In genomic region chr3:158841387-158841786, GRCh38 we compare ENCODE assay signal across 20 cellular contexts. TPM values are rescaled to one million over a fixed set of nuclear protein-coding genes. Genes with fewer than 3 reads are reported as not detected.
A peak's percentile ranks its signal among the peaks of the same experiment; 100 is the strongest.
DNase-seq lines count a peak whose midpoint lies in the region; ATAC-seq, FAIRE-seq and TF ChIP-seq lines count a peak whose summit lies in the region.
"Had no signal": no experiment of that assay in that cellular context is flagged by ENCODE, and none has a peak within 500 bp of the region (broad histone marks: within the 10 kb centered on the region; RNA-seq: fewer than 3 reads in every experiment).

No MANE protein-coding gene starts in this region.

- no peaks in the 10 kb centered on the region for H3K9me3 Mint-ChIP-seq in stimulated activated naive CD8-positive, alpha-beta T cell treated with anti-CD3 and anti-CD28 coated beads, Interleukin-15, amount 100 ng/mL, for 72 hours
- H3K9me3 Mint-ChIP-seq in CD14-positive monocyte, result no peaks in the 10 kb centered on the region
- H3K9me3 Mint-ChIP-seq: CD4-positive, CD25-positive, alpha-beta regulatory T cell; CD8-positive, alpha-beta T cell had no signal

- no peak for TF ChIP-seq CTCF in CD14-positive monocyte (IDR thresholded peaks at IDR 0.05)

- H3K23ac ChIP-seq in mesenchymal stem cell (ENCODE audit: low read length in 2 of 2), result no peak overlapping the region
- H3K23ac ChIP-seq in neuronal stem cell (ENCODE audit: low read depth, low read length, poor library complexity), result peak overlapping the region; percentile 43

- intact Hi-C loops in CD14-positive monocyte (cut with micrococcal nuclease), result no loop called here

- H3K27ac Mint-ChIP-seq in stimulated activated naive CD8-positive, alpha-beta T cell treated with anti-CD3 and anti-CD28 coated beads, Interleukin-15, amount 100 ng/mL, for 72 hours, result no peak overlapping the region
- peak overlapping the region in 3 of 7 donors; percentile 14 to 69 (median 52) for H3K27ac Mint-ChIP-seq in CD14-positive monocyte
- H3K27ac Mint-ChIP-seq: CD4-positive, CD25-positive, alpha-beta regulatory T cell; CD8-positive, alpha-beta T cell had no signal

- H3K4me1 ChIP-seq in mesenchymal stem cell (ENCODE audit: control insufficient read depth, insufficient read depth, low read depth, low read length) (no peaks in the 10 kb centered on the region), neuronal stem cell (ENCODE audit: control insufficient read depth in 2 of 2, insufficient read depth in 1 of 2, low read depth in 1 of 2, low read length in 2 of 2) (peaks cover 0 to 2% of the 10 kb centered on the region in 2 donors)
- H3K4me1 ChIP-seq: Caco-2 had no signal

- H3K9me3 ChIP-seq in mesenchymal stem cell (ENCODE audit: control insufficient read depth, low read length) (no peaks in the 10 kb centered on the region), neuronal stem cell (replicated peaks in 1 of 2; ENCODE audit: control insufficient read depth in 2 of 2, insufficient read depth in 1 of 2, low read depth in 1 of 2, low read length in 2 of 2) (no peaks in the 10 kb centered on the region)
- H3K9me3 ChIP-seq: Caco-2 had no signal

- H2BK120ac ChIP-seq in mesenchymal stem cell (ENCODE audit: low read depth, low read length), result no peak overlapping the region
- no peak overlapping the region for H2BK120ac ChIP-seq in neuronal stem cell (ENCODE audit: low read depth, low read length)

- ATAC-seq in stimulated activated naive CD8-positive, alpha-beta T cell treated with anti-CD3 and anti-CD28 coated beads, Interleukin-15, amount 100 ng/mL, for 72 hours, result peak; percentile 22
- ATAC-seq in stimulated activated naive CD8-positive, alpha-beta T cell treated with anti-CD3 and anti-CD28 coated beads, Interleukin-15, Interleukin-2, amounts not matched to agents 100 U/mL and 50 U/mL, for 24 hours, result no peak
- ATAC-seq: CD8-positive, alpha-beta T cell had no signal

- H3K4me2 ChIP-seq in mesenchymal stem cell (ENCODE audit: low read length, poor library complexity, severe bottlenecking) (no peak overlapping the region), neuronal stem cell (ENCODE audit: insufficient read depth, low read length, poor library complexity, severe bottlenecking) (no peak overlapping the region)

- H3K79me1 ChIP-seq in mesenchymal stem cell (replicated peaks; ENCODE audit: low read length, poor library complexity, severe bottlenecking), result no peaks in the 10 kb centered on the region
- H3K79me1 ChIP-seq in neuronal stem cell (ENCODE audit: low read depth, low read length), result no peaks in the 10 kb centered on the region

- H3K4me3 ChIP-seq in mesenchymal stem cell (ENCODE audit: insufficient read depth in 1 of 2, low read depth in 1 of 2, low read length in 2 of 2), result no peak overlapping the region
- no peak overlapping the region for H3K4me3 ChIP-seq in neuronal stem cell (ENCODE audit: low read length in 2 of 2)
- H3K4me3 ChIP-seq: GM23248 had no signal

- peak; percentile 9 for FAIRE-seq in urothelium cell line (lab: Jason Lieb, UNC)
- FAIRE-seq: G401.6, GM19239, H1 had no signal

- H3K14ac ChIP-seq in mesenchymal stem cell (ENCODE audit: low read length in 2 of 2) (no peak overlapping the region), neuronal stem cell (ENCODE audit: low read length) (no peak overlapping the region)

- H4K91ac ChIP-seq in mesenchymal stem cell (ENCODE audit: low read length), result no peak overlapping the region
- H4K91ac ChIP-seq in neuronal stem cell (ENCODE audit: low read depth, low read length, poor library complexity), result no peak overlapping the region

- H2AFZ ChIP-seq in mesenchymal stem cell (ENCODE audit: low read depth, low read length) (no peak overlapping the region), neuronal stem cell (ENCODE audit: low read length) (no peak overlapping the region)
- H2AFZ ChIP-seq: GM23248 had no signal

- H4K8ac ChIP-seq in mesenchymal stem cell (ENCODE audit: low read length), result no peak overlapping the region
- no peak overlapping the region for H4K8ac ChIP-seq in neuronal stem cell (ENCODE audit: low read depth, low read length)

- H3K27ac ChIP-seq in mesenchymal stem cell (ENCODE audit: low read length, poor library complexity, severe bottlenecking) (no peak overlapping the region), neuronal stem cell (replicated peaks; ENCODE audit: low read length) (no peak overlapping the region)
- H3K27ac ChIP-seq: GM23248 had no signal

- 90% methylated on average over 8 of the region's 8 CpGs for WGBS in mesenchymal stem cell
- no CpG with 5 or more reads among the region's 8 CpGs for WGBS in neuronal stem cell (ENCODE audit: extremely low coverage in 2 of 2, insufficient read length in 2 of 2, insufficient replicate concordance in 1 of 2), 2 donors

- no peak overlapping the region for H2AK5ac ChIP-seq in mesenchymal stem cell (ENCODE audit: low read length, severe bottlenecking)
- no peak overlapping the region for H2AK5ac ChIP-seq in neuronal stem cell (ENCODE audit: low read depth, low read length)

- H2BK12ac ChIP-seq in mesenchymal stem cell (ENCODE audit: low read length in 2 of 2), result no peak overlapping the region
- H2BK12ac ChIP-seq in neuronal stem cell (ENCODE audit: low read length), result no peak overlapping the region

- H3K36me3 Mint-ChIP-seq in CD14-positive monocyte, result peaks cover 0 to 2% of the 10 kb centered on the region in 2 donors
- H3K36me3 Mint-ChIP-seq: CD4-positive, CD25-positive, alpha-beta regulatory T cell; CD8-positive, alpha-beta T cell had no signal

- DNase-seq in stimulated activated naive CD8-positive, alpha-beta T cell treated with anti-CD3 and anti-CD28 coated beads, Interleukin-15, amount 100 ng/mL, for 72 hours, result no peak
- DNase-seq in stimulated activated naive CD8-positive, alpha-beta T cell treated with anti-CD3 and anti-CD28 coated beads, Interleukin-15, Interleukin-2, amounts not matched to agents 100 U/mL and 50 U/mL, for 24 hours, result no peak
- DNase-seq in mesenchymal stem cell (no peak), neuronal stem cell (ENCODE audit: low spot score) (no peak), urothelium cell line (ENCODE audit: low spot score) (no peak), NCI-H2029 (lab: John Stamatoyannopoulos, UW) (no peak), HK-2 (ENCODE audit: unreplicated experiment) (no peak), CD14-positive monocyte (ENCODE audit: low spot score) (no peak)
- DNase-seq: C1 segment of cervical spinal cord; Caco-2; CD4-positive, CD25-positive, alpha-beta regulatory T cell; CD8-positive, alpha-beta T cell; DMS153; DND-41; GM23248; H7; HCEC 1CT had no signal

- no peak overlapping the region for H3K4ac ChIP-seq in mesenchymal stem cell (ENCODE audit: low read depth in 1 of 2, low read length in 2 of 2)
- no peak overlapping the region for H3K4ac ChIP-seq in neuronal stem cell (ENCODE audit: low read length)

- peak overlapping the region; percentile 26 for H2BK15ac ChIP-seq in mesenchymal stem cell (ENCODE audit: low read depth, poor library complexity, severe bottlenecking)
- H2BK15ac ChIP-seq in neuronal stem cell (ENCODE audit: low read length), result no peak overlapping the region

- H3K9ac ChIP-seq in mesenchymal stem cell (ENCODE audit: low read length) (no peak overlapping the region), neuronal stem cell (ENCODE audit: low read depth, low read length, poor library complexity) (no peak overlapping the region)
- H3K9ac ChIP-seq: GM23248 had no signal

- H3K27me3 ChIP-seq in mesenchymal stem cell (ENCODE audit: control insufficient read depth in 1 of 2, insufficient read depth in 1 of 2, low read length in 2 of 2) (no peaks in the 10 kb centered on the region), neuronal stem cell (ENCODE audit: control insufficient read depth in 3 of 3, insufficient read depth in 3 of 3, low read depth in 1 of 3, low read length in 3 of 3) (no peaks in the 10 kb centered on the region)

- H2BK5ac ChIP-seq in mesenchymal stem cell (ENCODE audit: low read depth, low read length, poor library complexity, severe bottlenecking) (no peak overlapping the region), neuronal stem cell (ENCODE audit: low read length) (no peak overlapping the region)

- H3K36me3 ChIP-seq in mesenchymal stem cell (ENCODE audit: control insufficient read depth in 1 of 2, insufficient read depth in 2 of 2, low read depth in 1 of 2, low read length in 2 of 2) (no peaks in the 10 kb centered on the region), neuronal stem cell (replicated peaks in 1 of 2; ENCODE audit: control insufficient read depth in 2 of 2, insufficient read depth in 2 of 2, low read length in 2 of 2) (no peaks in the 10 kb centered on the region)

- H3K18ac ChIP-seq in mesenchymal stem cell (ENCODE audit: low read depth in 1 of 2, low read length in 2 of 2), result no peak overlapping the region
- no peak overlapping the region for H3K18ac ChIP-seq in neuronal stem cell (ENCODE audit: low read length)

- no peaks in the 10 kb centered on the region for H3K4me1 Mint-ChIP-seq in stimulated activated naive CD8-positive, alpha-beta T cell treated with anti-CD3 and anti-CD28 coated beads, Interleukin-15, amount 100 ng/mL, for 72 hours
- H3K4me1 Mint-ChIP-seq in CD14-positive monocyte, result no peaks in the 10 kb centered on the region

- H3K27me3 Mint-ChIP-seq in stimulated activated naive CD8-positive, alpha-beta T cell treated with anti-CD3 and anti-CD28 coated beads, Interleukin-15, amount 100 ng/mL, for 72 hours, result no peaks in the 10 kb centered on the region
- peaks cover 1 to 2% (median 1%) of the 10 kb centered on the region in 3 donors for H3K27me3 Mint-ChIP-seq in CD14-positive monocyte (ENCODE audit: low read depth in 3 of 3)
- H3K27me3 Mint-ChIP-seq: CD4-positive, CD25-positive, alpha-beta regulatory T cell had no signal

- H3K4me3 Mint-ChIP-seq in stimulated activated naive CD8-positive, alpha-beta T cell treated with anti-CD3 and anti-CD28 coated beads, Interleukin-15, amount 100 ng/mL, for 72 hours, result no peak overlapping the region
- no peak overlapping the region for H3K4me3 Mint-ChIP-seq in CD14-positive monocyte
- H3K4me3 Mint-ChIP-seq: CD4-positive, CD25-positive, alpha-beta regulatory T cell; CD8-positive, alpha-beta T cell had no signal

RNA-seq across cellular contexts. Expression of gene MFSD1, which starts 39.5 kb away (rescaled TPM):
- polyA plus RNA-seq in mesenchymal stem cell (2013, experiment 1 of 2), result 54.1 TPM
- 57.1 TPM for polyA plus RNA-seq in mesenchymal stem cell (2013, experiment 2 of 2)
- polyA plus RNA-seq in neuronal stem cell (2013, experiment 1 of 2), result 4.2 TPM
- 3.4 TPM for polyA plus RNA-seq in neuronal stem cell (2013, experiment 2 of 2)
- polyA plus RNA-seq in CD14-positive monocyte, result 100 to 1,000 TPM; 225 to 262 TPM
